ENCODE assay signal across 8 cellular contexts in the genomic region with DNA sequence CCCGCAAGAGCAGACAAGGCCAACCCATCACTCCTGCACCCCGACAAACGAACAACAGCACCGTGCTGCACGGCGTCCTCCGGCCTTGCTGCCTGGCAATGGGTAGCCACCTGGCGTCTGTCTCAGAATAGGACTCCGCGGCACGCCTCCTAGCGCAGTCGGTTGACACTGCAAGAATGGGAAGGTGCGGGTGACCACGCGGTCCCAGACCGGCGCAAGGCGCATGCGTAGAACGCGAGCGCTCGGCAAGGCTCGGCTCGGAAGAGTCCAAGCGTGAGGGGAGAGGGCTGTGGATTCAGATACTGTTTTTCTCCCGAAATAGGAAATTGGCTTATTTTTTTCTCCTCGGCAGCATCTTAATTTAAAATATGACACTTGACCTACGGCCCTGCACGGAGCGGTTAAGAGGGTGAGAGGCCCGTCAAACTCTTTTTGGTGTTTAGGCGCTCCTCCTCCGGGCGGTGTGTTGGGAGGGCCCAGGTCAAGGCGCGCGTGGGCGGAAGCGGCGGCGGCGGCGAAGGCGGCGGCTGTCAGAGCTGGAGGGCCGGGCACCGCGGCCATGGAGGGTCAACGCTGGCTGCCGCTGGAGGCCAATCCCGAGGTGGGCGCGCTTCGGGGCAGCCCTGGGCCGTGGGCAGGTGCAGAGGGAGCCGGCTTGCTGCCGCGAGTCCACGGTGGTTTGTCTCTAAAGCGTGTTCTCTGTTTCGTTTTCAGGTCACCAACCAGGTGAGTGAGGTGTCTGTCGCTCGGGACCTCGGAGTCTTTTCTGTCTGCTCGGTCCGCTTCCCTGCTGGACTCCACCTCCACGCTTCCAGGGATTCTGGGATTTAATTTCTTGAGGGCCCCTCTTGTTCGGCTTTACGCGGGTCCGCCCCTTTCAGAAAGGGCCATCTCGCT. TPM values are rescaled to one million over a fixed set of nuclear protein-coding genes. Genes with fewer than 3 reads are reported as not detected.
DNase-seq lines count a peak whose midpoint lies in the region; ATAC-seq lines count a peak whose summit lies in the region.

A gene (plus strand): TSS at position 530 of the 897 bp plus-strand sequence. CDS start 30 bp downstream, at position 560.

- H3K9me3 Mint-ChIP-seq in naive thymus-derived CD4-positive, alpha-beta T cell, result peaks cover 0 to 4% (median 0%) of the 10 kb centered on the region in 11 donors

- ATAC-seq in GM21825 (IDR thresholded peaks at IDR 0.05; ENCODE audit: unreplicated experiment), result peak; percentile 94
- peak; percentile 97 for ATAC-seq in naive thymus-derived CD4-positive, alpha-beta T cell

- POLR2A ChIA-PET in naive thymus-derived CD4-positive, alpha-beta T cell (lab: Charles Lee), result interaction anchor here (0.6 kb wide), 1 partner anchor 12 kb away, joined by 3 read pairs; a partner anchor contains a TSS

- peak within 1 kb of the TSS; percentile 94 to 99 (median 98) for H3K27ac Mint-ChIP-seq in naive thymus-derived CD4-positive, alpha-beta T cell

- CTCF ChIA-PET in naive thymus-derived CD4-positive, alpha-beta T cell (lab: Charles Lee), result interaction anchor here (1.0 to 1.1 kb wide), 2 partner anchors 12 to 177 kb away, joined by 3 read pairs; a partner anchor contains a TSS

- DNase-seq in Daoy (ENCODE audit: low read depth), result peak; percentile 95
- DNase-seq in Kasumi-1 (lab: John Stamatoyannopoulos, UW), result peak; percentile 92 to 95
- peak; percentile 89 for DNase-seq in RPMI7951 (ENCODE audit: low read depth)
- peak; percentile 95 to 96 for DNase-seq in activated T-helper 1 cell treated with anti-CD3 and anti-CD28 coated beads, Interleukin-2, amount 50 U/mL, for 16 hours (ENCODE audit: low read depth in 1 of 2, low spot score in 1 of 2)
- DNase-seq in fibroblast of gingiva (ENCODE audit: low read depth), result peak; percentile 90
- peak; percentile 94 to 99 (median 97) for DNase-seq in naive thymus-derived CD4-positive, alpha-beta T cell
- DNase-seq in stimulated activated naive CD4-positive, alpha-beta T cell (lab: John Stamatoyannopoulos, UW), result peak; percentile 92 to 99 (median 94)

- no peaks in the 10 kb centered on the region for H3K9me3 ChIP-seq in naive thymus-derived CD4-positive, alpha-beta T cell (ENCODE audit: control insufficient read depth in 2 of 3, low read length in 3 of 3)

- H3K27ac ChIP-seq in naive thymus-derived CD4-positive, alpha-beta T cell (ENCODE audit: low read depth, low read length), result peak within 1 kb of the TSS; percentile 84

- peak within 1 kb of the TSS; percentile 91 to 99 (median 96) for H3K4me3 Mint-ChIP-seq in naive thymus-derived CD4-positive, alpha-beta T cell

- H3K4me3 ChIP-seq in naive thymus-derived CD4-positive, alpha-beta T cell (ENCODE audit: low read length), result peak within 1 kb of the TSS; percentile 95

- peaks cover 27 to 53% (median 46%) of the 10 kb centered on the region in 7 donors for H3K4me1 Mint-ChIP-seq in naive thymus-derived CD4-positive, alpha-beta T cell

- peaks cover 0 to 11% (median 0%) of the 10 kb centered on the region in 3 experiments for H3K36me3 ChIP-seq in naive thymus-derived CD4-positive, alpha-beta T cell (ENCODE audit: control insufficient read depth in 2 of 3, insufficient read depth in 3 of 3, low read length in 3 of 3)

- H3K27me3 ChIP-seq in naive thymus-derived CD4-positive, alpha-beta T cell (ENCODE audit: control insufficient read depth in 2 of 2, insufficient read depth in 2 of 2, low read length in 2 of 2), result no peaks in the 10 kb centered on the region

- H3K27me3 Mint-ChIP-seq in naive thymus-derived CD4-positive, alpha-beta T cell, result peaks cover 0 to 2% (median 0%) of the 10 kb centered on the region in 5 donors

- H3K4me1 ChIP-seq in naive thymus-derived CD4-positive, alpha-beta T cell (ENCODE audit: control insufficient read depth in 2 of 2, insufficient read depth in 2 of 2, low read length in 2 of 2), result peaks cover 15% of the 10 kb centered on the region in 2 donors

- peaks cover 4 to 15% (median 13%) of the 10 kb centered on the region in 5 donors for H3K36me3 Mint-ChIP-seq in naive thymus-derived CD4-positive, alpha-beta T cell

- intact Hi-C loops in naive thymus-derived CD4-positive, alpha-beta T cell (cut with micrococcal nuclease), result loop anchor here (1.0 to 10.0 kb wide), 19 partner anchors 9 to 1832 kb away; a partner anchor contains a TSS

RNA-seq across cellular contexts. Expression of the gene that starts here (rescaled TPM):
- total RNA-seq in Daoy (2014; rRNA removed; shearing (Covaris generic)), result 101 and 123 TPM in 2 replicates
- 56.6 and 60.4 TPM in 2 replicates for total RNA-seq in RPMI7951 (2014; rRNA removed; shearing (Covaris generic))
- total RNA-seq in naive thymus-derived CD4-positive, alpha-beta T cell, result 10 to 100 TPM; 18.6 to 35.8 (median 20.6) TPM
- 10 to 100 TPM; 49.4 to 60.0 TPM for polyA plus RNA-seq in naive thymus-derived CD4-positive, alpha-beta T cell

Comparison
In these comparisons a context has a peak if more than half of its experiments do, and no peak if none do; other contexts are left out.
1. Peak in every context shown above with its lines: DNase-seq, ATAC-seq, H3K4me3 ChIP-seq and H3K27ac ChIP-seq.